37 cellular contexts compared by ENCODE assay signal in genomic region chr2:236052206-236052605, GRCh38.
"Had no signal": no experiment of that assay in that cellular context is flagged by ENCODE, and none has a peak within 500 bp of the region (broad histone marks: within the 10 kb centered on the region; RNA-seq: fewer than 3 reads in every experiment).

No MANE protein-coding gene starts in this region.

- H3K27me3 Mint-ChIP-seq: central memory CD8-positive, alpha-beta T cell had no signal

- H3K27me3 ChIP-seq: ascending aorta, cardiac muscle cell had no signal

- DNase-seq: activated B cell treated with CpG ODN at 0.5 μM for 24 hours; activated CD4-positive, alpha-beta memory T cell treated with anti-CD3 and anti-CD28 coated beads, Interleukin-2, amount 10 ng/mL, durations not matched to agents 7 days and 5 days; activated CD4-positive, alpha-beta T cell treated with anti-CD3 and anti-CD28 coated beads for 4 hours; activated CD4-positive, alpha-beta T cell treated with anti-CD3 and anti-CD28 coated beads, Interleukin-2, amount 10 ng/mL, durations not matched to agents 24 days and 14 days; activated CD4-positive, alpha-beta T cell treated with anti-CD3 and anti-CD28 coated beads, Interleukin-2, amount 50 U/mL, for 1 hour; activated CD4-positive, alpha-beta T cell treated with anti-CD3 and anti-CD28 coated beads, Interleukin-2, amount 50 U/mL, for 4 hours; activated CD4-positive, CD25-positive, alpha-beta regulatory T cell treated with anti-CD3 and anti-CD28 coated beads, Interleukin-2, amount 50 U/mL, for 72 hours; activated CD8-positive, alpha-beta memory T cell treated with anti-CD3 and anti-CD28 coated beads for 24 hours; activated CD8-positive, alpha-beta memory T cell treated with anti-CD3 and anti-CD28 coated beads, Interleukin-2, amount 10 ng/mL, durations not matched to agents 7 days and 5 days; activated CD8-positive, alpha-beta memory T cell treated with anti-CD3 and anti-CD28 coated beads, Interleukin-2, amount 50 U/mL, for 48 hours; activated CD8-positive, alpha-beta T cell treated with anti-CD3 and anti-CD28 coated beads, Interleukin-2, amount 10 ng/mL, durations not matched to agents 7 days and 5 days; activated effector memory CD4-positive, alpha-beta T cell treated with Interleukin-2 at 50 U/mL for 16 hours; activated gamma-delta T cell; activated naive CD4-positive, alpha-beta T cell treated with anti-CD3 and anti-CD28 coated beads, Interleukin-2, amount 10 ng/mL, durations not matched to agents 7 days and 5 days; activated naive CD4-positive, alpha-beta T cell treated with Interleukin-2 at 50 U/mL for 16 hours; activated naive CD8-positive, alpha-beta T cell treated with anti-CD3 and anti-CD28 coated beads, Interleukin-2, amount 10 ng/mL, durations not matched to agents 7 days and 5 days; activated naive CD8-positive, alpha-beta T cell treated with anti-CD3 and anti-CD28 coated beads, Interleukin-2, amount 50 U/mL, for 24 hours; activated T-cell treated with anti-CD3 and anti-CD28 coated beads, Interleukin-2, amount 50 U/mL, for 24 hours; activated T-cell treated with anti-CD3 and anti-CD28 coated beads, Interleukin-2, amount 50 U/mL, for 48 hours; amygdala; anterior cingulate cortex; caudate nucleus; T-helper 1 cell; T-helper 2 cell; T-helper 9 cell had no signal

- FAIRE-seq: bronchial epithelial cell, TTC549 had no signal

- H3K36me3 Mint-ChIP-seq: activated CD8-positive, alpha-beta memory T cell treated with anti-CD3 and anti-CD28 coated beads, Interleukin-2, amount 10 ng/mL, durations not matched to agents 7 days and 5 days; activated naive CD4-positive, alpha-beta T cell treated with anti-CD3 and anti-CD28 coated beads, Interleukin-2, amount 10 ng/mL, durations not matched to agents 7 days and 5 days; activated naive CD4-positive, alpha-beta T cell treated with anti-CD3 and anti-CD28 coated beads, Interleukin-2, amount 50 U/mL, for 24 hours; activated naive CD8-positive, alpha-beta T cell; activated naive CD8-positive, alpha-beta T cell treated with anti-CD3 and anti-CD28 coated beads, Interleukin-2, amount 10 ng/mL, durations not matched to agents 7 days and 5 days had no signal

- H3K4me3 Mint-ChIP-seq: activated B cell treated with CpG ODN at 0.5 μM for 24 hours; activated CD4-positive, alpha-beta memory T cell treated with anti-CD3 and anti-CD28 coated beads, Interleukin-2, amount 10 ng/mL, durations not matched to agents 7 days and 5 days; activated CD4-positive, alpha-beta T cell treated with anti-CD3 and anti-CD28 coated beads, Interleukin-2, amount 10 ng/mL, durations not matched to agents 24 days and 14 days; activated CD8-positive, alpha-beta memory T cell treated with anti-CD3 and anti-CD28 coated beads, Interleukin-2, amount 10 ng/mL, durations not matched to agents 7 days and 5 days; activated CD8-positive, alpha-beta T cell treated with anti-CD3 and anti-CD28 coated beads, Interleukin-2, amount 10 ng/mL, durations not matched to agents 7 days and 5 days; activated naive CD4-positive, alpha-beta T cell treated with anti-CD3 and anti-CD28 coated beads, Interleukin-2, amount 10 ng/mL, durations not matched to agents 7 days and 5 days; activated naive CD4-positive, alpha-beta T cell treated with anti-CD3 and anti-CD28 coated beads, Interleukin-2, amount 50 U/mL, for 24 hours; activated naive CD8-positive, alpha-beta T cell; activated naive CD8-positive, alpha-beta T cell treated with anti-CD3 and anti-CD28 coated beads, Interleukin-2, amount 10 ng/mL, durations not matched to agents 7 days and 5 days; activated naive CD8-positive, alpha-beta T cell treated with anti-CD3 and anti-CD28 coated beads, Interleukin-2, amount 50 U/mL, for 24 hours; activated T-cell treated with anti-CD3 and anti-CD28 coated beads, Interleukin-2, amount 50 U/mL, for 24 hours; brain; central memory CD8-positive, alpha-beta T cell; T-helper 1 cell treated with Interleukin-12 subunit alpha and Interleukin-12 subunit beta and Interleukin-4 antibody, amounts not matched to agents 30 μg/mL and 1 μg/mL, for 36 hours; T-helper 2 cell treated with Interferon-gamma antibody and Interleukin-4, amounts not matched to agents 5 μg/mL and 100 μg/mL, for 36 hours had no signal

- H3K4me1 Mint-ChIP-seq: activated B cell treated with CpG ODN at 0.5 μM for 24 hours had no signal

- H3K4me3 ChIP-seq: ascending aorta, cardiac muscle cell had no signal

- H3K27ac ChIP-seq: ascending aorta, cardiac muscle cell, VCaP had no signal

- H3K9me3 Mint-ChIP-seq: activated B cell treated with CpG ODN at 0.5 μM for 24 hours; activated CD4-positive, alpha-beta memory T cell treated with anti-CD3 and anti-CD28 coated beads, Interleukin-2, amount 10 ng/mL, durations not matched to agents 7 days and 5 days; activated CD4-positive, alpha-beta T cell treated with anti-CD3 and anti-CD28 coated beads, Interleukin-2, amount 10 ng/mL, durations not matched to agents 24 days and 14 days; activated naive CD4-positive, alpha-beta T cell treated with anti-CD3 and anti-CD28 coated beads, Interleukin-2, amount 10 ng/mL, durations not matched to agents 7 days and 5 days; activated naive CD4-positive, alpha-beta T cell treated with anti-CD3 and anti-CD28 coated beads, Interleukin-2, amount 50 U/mL, for 24 hours; activated naive CD8-positive, alpha-beta T cell treated with anti-CD3 and anti-CD28 coated beads, Interleukin-2, amount 10 ng/mL, durations not matched to agents 7 days and 5 days; activated naive CD8-positive, alpha-beta T cell treated with anti-CD3 and anti-CD28 coated beads, Interleukin-2, amount 50 U/mL, for 24 hours; activated T-cell treated with anti-CD3 and anti-CD28 coated beads, Interleukin-2, amount 50 U/mL, for 24 hours; activated T-helper 2 cell treated with anti-CD3 and anti-CD28 coated beads, Interferon-gamma antibody, Interleukin-2, Interleukin-4, amounts not matched to agents 10 μg/mL and 5 μg/mL and 100 μg/mL, durations not matched to agents 14 hours and 24 hours and 36 hours; central memory CD8-positive, alpha-beta T cell; T-helper 1 cell treated with Interleukin-12 subunit alpha and Interleukin-12 subunit beta and Interleukin-4 antibody, amounts not matched to agents 30 μg/mL and 1 μg/mL, for 36 hours; T-helper 2 cell treated with Interferon-gamma antibody and Interleukin-4, amounts not matched to agents 5 μg/mL and 100 μg/mL, for 36 hours had no signal

- H3K27ac Mint-ChIP-seq: activated B cell treated with CpG ODN at 0.5 μM for 24 hours; activated CD4-positive, alpha-beta memory T cell treated with anti-CD3 and anti-CD28 coated beads, Interleukin-2, amount 10 ng/mL, durations not matched to agents 7 days and 5 days; activated CD4-positive, alpha-beta T cell treated with anti-CD3 and anti-CD28 coated beads, Interleukin-2, amount 10 ng/mL, durations not matched to agents 24 days and 14 days; activated CD8-positive, alpha-beta memory T cell treated with anti-CD3 and anti-CD28 coated beads, Interleukin-2, amount 10 ng/mL, durations not matched to agents 7 days and 5 days; activated CD8-positive, alpha-beta T cell treated with anti-CD3 and anti-CD28 coated beads, Interleukin-2, amount 10 ng/mL, durations not matched to agents 7 days and 5 days; activated naive CD4-positive, alpha-beta T cell treated with anti-CD3 and anti-CD28 coated beads, Interleukin-2, amount 10 ng/mL, durations not matched to agents 7 days and 5 days; activated naive CD4-positive, alpha-beta T cell treated with anti-CD3 and anti-CD28 coated beads, Interleukin-2, amount 50 U/mL, for 24 hours; activated naive CD8-positive, alpha-beta T cell; activated naive CD8-positive, alpha-beta T cell treated with anti-CD3 and anti-CD28 coated beads, Interleukin-2, amount 10 ng/mL, durations not matched to agents 7 days and 5 days; activated naive CD8-positive, alpha-beta T cell treated with anti-CD3 and anti-CD28 coated beads, Interleukin-2, amount 50 U/mL, for 24 hours; activated T-cell treated with anti-CD3 and anti-CD28 coated beads, Interleukin-2, amount 50 U/mL, for 24 hours; activated T-helper 2 cell treated with anti-CD3 and anti-CD28 coated beads, Interferon-gamma antibody, Interleukin-2, Interleukin-4, amounts not matched to agents 10 μg/mL and 5 μg/mL and 100 μg/mL, durations not matched to agents 14 hours and 24 hours and 36 hours; T-helper 1 cell treated with Interleukin-12 subunit alpha and Interleukin-12 subunit beta and Interleukin-4 antibody, amounts not matched to agents 30 μg/mL and 1 μg/mL, for 36 hours; T-helper 2 cell treated with Interferon-gamma antibody and Interleukin-4, amounts not matched to agents 5 μg/mL and 100 μg/mL, for 36 hours had no signal

- H3K9me3 ChIP-seq: ascending aorta had no signal

- H3K4me1 ChIP-seq: ascending aorta had no signal
